Comparison of ENCODE assay signal across 26 cellular contexts in genomic region chr4:1988327-1988724, GRCh38.
"Had no signal": no experiment of that assay in that cellular context is flagged by ENCODE, and none has a peak within 500 bp of the region (broad histone marks: within the 10 kb centered on the region; RNA-seq: fewer than 3 reads in every experiment).

No MANE protein-coding gene starts in this region.

- H3K36me3 Mint-ChIP-seq: activated naive CD4-positive, alpha-beta T cell treated with anti-CD3 and anti-CD28 coated beads, Interleukin-2, amount 50 U/mL, for 72 hours had no signal

- H3K27ac Mint-ChIP-seq: activated CD4-positive, alpha-beta memory T cell treated with anti-CD3 and anti-CD28 coated beads for 36 hours; activated naive CD4-positive, alpha-beta T cell treated with anti-CD3 and anti-CD28 coated beads for 36 hours; activated T-helper 1 cell treated with anti-CD3 and anti-CD28 coated beads, Interleukin-12 subunit alpha, Interleukin-12 subunit beta, Interleukin-2, Interleukin-4 antibody, amounts not matched to agents 30 ng/mL and 10 ng/mL and 1 ng/mL, durations not matched to agents 14 hours and 24 hours and 36 hours; T-helper 1 cell treated with Interleukin-12 subunit alpha and Interleukin-12 subunit beta and Interleukin-4 antibody, amounts not matched to agents 30 μg/mL and 1 μg/mL, for 36 hours; T-helper 2 cell treated with Interferon-gamma antibody and Interleukin-4, amounts not matched to agents 5 μg/mL and 100 μg/mL, for 36 hours had no signal

- H3K4me1 ChIP-seq: body of pancreas, breast epithelium had no signal

- H3K9me3 Mint-ChIP-seq: activated CD4-positive, alpha-beta memory T cell treated with anti-CD3 and anti-CD28 coated beads for 36 hours; activated naive CD4-positive, alpha-beta T cell treated with anti-CD3 and anti-CD28 coated beads for 36 hours; activated naive CD4-positive, alpha-beta T cell treated with anti-CD3 and anti-CD28 coated beads, Interleukin-2, amount 50 U/mL, for 72 hours; activated T-cell treated with anti-CD3 and anti-CD28 coated beads, Interleukin-2, amount 50 U/mL, for 4 hours; activated T-helper 1 cell treated with anti-CD3 and anti-CD28 coated beads, Interleukin-12 subunit alpha, Interleukin-12 subunit beta, Interleukin-2, Interleukin-4 antibody, amounts not matched to agents 30 ng/mL and 10 ng/mL and 1 ng/mL, durations not matched to agents 14 hours and 24 hours and 36 hours; T-helper 1 cell treated with Interleukin-12 subunit alpha and Interleukin-12 subunit beta and Interleukin-4 antibody, amounts not matched to agents 30 μg/mL and 1 μg/mL, for 36 hours; T-helper 2 cell treated with Interferon-gamma antibody and Interleukin-4, amounts not matched to agents 5 μg/mL and 100 μg/mL, for 36 hours had no signal

- H3K36me3 ChIP-seq: MG63 had no signal

- H3K27me3 Mint-ChIP-seq: activated CD4-positive, alpha-beta memory T cell treated with anti-CD3 and anti-CD28 coated beads for 36 hours had no signal

- H3K4me3 Mint-ChIP-seq: activated CD4-positive, alpha-beta memory T cell treated with anti-CD3 and anti-CD28 coated beads for 36 hours; activated naive CD4-positive, alpha-beta T cell treated with anti-CD3 and anti-CD28 coated beads for 36 hours; activated T-cell treated with anti-CD3 and anti-CD28 coated beads, Interleukin-2, amount 50 U/mL, for 4 hours; activated T-helper 1 cell treated with anti-CD3 and anti-CD28 coated beads, Interleukin-12 subunit alpha, Interleukin-12 subunit beta, Interleukin-2, Interleukin-4 antibody, amounts not matched to agents 30 ng/mL and 10 ng/mL and 1 ng/mL, durations not matched to agents 14 hours and 24 hours and 36 hours; T-helper 1 cell treated with Interleukin-12 subunit alpha and Interleukin-12 subunit beta and Interleukin-4 antibody, amounts not matched to agents 30 μg/mL and 1 μg/mL, for 36 hours; T-helper 2 cell treated with Interferon-gamma antibody and Interleukin-4, amounts not matched to agents 5 μg/mL and 100 μg/mL, for 36 hours had no signal

- H3K4me3 ChIP-seq: adrenal gland, body of pancreas, breast epithelium, MG63 had no signal

- DNase-seq: activated CD4-positive, alpha-beta memory T cell treated with anti-CD3 and anti-CD28 coated beads for 36 hours; activated CD4-positive, alpha-beta T cell treated with anti-CD3 and anti-CD28 coated beads, Interleukin-2, amount 50 U/mL, for 1 hour; activated gamma-delta T cell treated with Interleukin-2 at 50 U/mL for 16 hours; activated naive CD4-positive, alpha-beta T cell treated with anti-CD3 and anti-CD28 coated beads for 36 hours; activated T-cell treated with anti-CD3 and anti-CD28 coated beads for 4 hours; activated T-cell treated with anti-CD3 and anti-CD28 coated beads, Interleukin-2, amount 50 U/mL, for 4 hours; adrenal gland; body of pancreas; central memory CD4-positive, alpha-beta T cell; Kasumi-1; KG1; MG63; NCI-H1048; NCI-H1105 treated with DMSO at 0.1 percent for 48 hours; NCI-H1436; NCI-H1694; NCI-H1930; NCI-H2081 treated with DMSO at 0.1 percent for 48 hours; NCI-H345; NCI-H524 treated with DMSO at 0.1 percent for 48 hours; Right ventricle myocardium superior had no signal

- H3K27ac ChIP-seq: adrenal gland, body of pancreas, breast epithelium had no signal

- H3K9me3 ChIP-seq: adrenal gland, body of pancreas, breast epithelium, MG63 had no signal

- H3K27me3 ChIP-seq: adrenal gland, body of pancreas, breast epithelium, MG63 had no signal
